11 cellular contexts compared by ENCODE assay signal in genomic region chr1:202191391-202191790, GRCh38. TPM values are rescaled to one million over a fixed set of nuclear protein-coding genes. Genes with fewer than 3 reads are reported as not detected.
DNase-seq lines count a peak whose midpoint lies in the region; ATAC-seq, FAIRE-seq and TF ChIP-seq lines count a peak whose summit lies in the region.
"Not testable (repeated sequence)": the region's sequence is repeated elsewhere in the genome, so short reads cannot be mapped to it uniquely, and the experiment has no call there.
"Had no signal": no experiment of that assay in that cellular context is flagged by ENCODE, and none has a peak within 500 bp of the region (broad histone marks: within the 10 kb centered on the region; RNA-seq: fewer than 3 reads in every experiment).

No MANE protein-coding gene starts in this region.

- H3K4me2 ChIP-seq in K562 (ENCODE audit: insufficient read depth, low read length) = not testable (repeated sequence)

- H3K27me3 Mint-ChIP-seq in natural killer cell treated with Interleukin-12 subunit alpha and Interleukin-12 subunit beta and Interleukin-15 and Interleukin-18, amount 100 ng/mL, for 72 hours = peaks cover 0 to 11% of the 10 kb centered on the region in 2 donors

- TF ChIP-seq CTCF in WERI-Rb-1 (IDR thresholded peaks at IDR 0.05; ENCODE audit: low read depth, low read length); K562 (IDR thresholded peaks at IDR 0.05 in 2 of 3, conservative IDR thresholded peaks at IDR 0.05 in 1 of 3; ENCODE audit: insufficient read depth in 2 of 3, low read depth in 1 of 3, low read length in 3 of 3): not testable (repeated sequence)

- not testable (repeated sequence) for H3K9me3 Mint-ChIP-seq in natural killer cell treated with Interleukin-12 subunit alpha and Interleukin-12 subunit beta and Interleukin-15 and Interleukin-18, amount 100 ng/mL, for 72 hours

- H3K27ac ChIP-seq in WERI-Rb-1 = peak overlapping the region; percentile 53
- not testable (repeated sequence) for H3K27ac ChIP-seq in K562 (ENCODE audit: extremely low read depth, low read depth, low read length)

- H3K36me3 ChIP-seq in WERI-Rb-1; K562 (ENCODE audit: control insufficient read depth, insufficient read depth, low read length): not testable (repeated sequence)

- peaks cover 2 to 25% of the 10 kb centered on the region in 2 experiments; a peak in 4 of 5 replicates for H3K4me1 ChIP-seq in K562 (replicated peaks in 1 of 2; ENCODE audit: control insufficient read depth in 2 of 2, insufficient read depth in 2 of 2, low read length in 2 of 2)

- not testable (repeated sequence) for H3K9me1 ChIP-seq in K562 (ENCODE audit: control insufficient read depth, insufficient read depth, low read length)

- not testable (repeated sequence) for ATAC-seq in K562; natural killer cell treated with Interleukin-12 subunit alpha and Interleukin-12 subunit beta and Interleukin-15 and Interleukin-18, amount 100 ng/mL, for 72 hours

- TF ChIP-seq EP300 in K562 (IDR thresholded peaks at IDR 0.05; ENCODE audit: low read length) = not testable (repeated sequence)

- not testable (repeated sequence) for H3K4me3 ChIP-seq in WERI-Rb-1 (ENCODE audit: low read depth, low read length); K562

- DNase-seq in WERI-Rb-1; K562 (ENCODE audit: extremely low read depth in 1 of 4, low spot score in 3 of 4): not testable (repeated sequence)
- DNase-seq in natural killer cell treated with Interleukin-12 subunit alpha and Interleukin-12 subunit beta and Interleukin-15 and Interleukin-18, amount 100 ng/mL, for 72 hours (ENCODE audit: low spot score) = peak; percentile 3

- BruUV-seq in K562 (replicated peaks; lab: Mats Ljungman, UMichigan) = not testable (repeated sequence)

- H3K9ac ChIP-seq in K562 (ENCODE audit: insufficient read depth in 1 of 2, low read depth in 2 of 2, low read length in 2 of 2) = not testable (repeated sequence)

- no CpG with 5 or more reads among the region's 33 CpGs for WGBS in K562 (ENCODE audit: insufficient coverage, low coverage, missing lambda C conversion rate)

- not testable (repeated sequence) for H3K4me3 Mint-ChIP-seq in natural killer cell treated with Interleukin-12 subunit alpha and Interleukin-12 subunit beta and Interleukin-15 and Interleukin-18, amount 100 ng/mL, for 72 hours

- TF ChIP-seq POLR2A in K562 (conservative IDR thresholded peaks at IDR 0.05) = not testable (repeated sequence)

- H3K79me2 ChIP-seq in K562 (ENCODE audit: control insufficient read depth, insufficient read depth, low read length) = not testable (repeated sequence)

- FAIRE-seq in K562 (lab: Jason Lieb, UNC) = not testable (repeated sequence)

- H2AFZ ChIP-seq in K562 (ENCODE audit: low read depth, low read length) = not testable (repeated sequence)

- not testable (repeated sequence) for H3K27me3 ChIP-seq in WERI-Rb-1 (ENCODE audit: insufficient read depth, low read depth, severe bottlenecking)
- peaks cover 12 to 31% of the 10 kb centered on the region in 2 experiments; a peak in 4 of 5 replicates for H3K27me3 ChIP-seq in K562 (ENCODE audit: control insufficient read depth in 2 of 2, insufficient read depth in 2 of 2, low read length in 2 of 2)

- not testable (repeated sequence) for H3K36me3 Mint-ChIP-seq in natural killer cell treated with Interleukin-12 subunit alpha and Interleukin-12 subunit beta and Interleukin-15 and Interleukin-18, amount 100 ng/mL, for 72 hours

- POLR2A ChIA-PET in K562 (lab: Yijun Ruan, JAX) = not testable (repeated sequence)

- H3K9me3 ChIP-seq in WERI-Rb-1 (ENCODE audit: severe bottlenecking); K562 (replicated peaks; ENCODE audit: control insufficient read depth, insufficient read depth, low read depth, low read length): not testable (repeated sequence)

- not testable (repeated sequence) for H3K27ac Mint-ChIP-seq in natural killer cell treated with Interleukin-12 subunit alpha and Interleukin-12 subunit beta and Interleukin-15 and Interleukin-18, amount 100 ng/mL, for 72 hours

- intact Hi-C loops in K562 (cut with micrococcal nuclease) = not testable (repeated sequence)

- in situ Hi-C loops in K562 (cut with MboI) = not testable (repeated sequence)

- not testable (repeated sequence) for H4K20me1 ChIP-seq in K562 (replicated peaks; ENCODE audit: control insufficient read depth, insufficient read depth, low read length)

- peaks cover 4 to 22% of the 10 kb centered on the region in 2 donors for H3K4me1 Mint-ChIP-seq in natural killer cell treated with Interleukin-12 subunit alpha and Interleukin-12 subunit beta and Interleukin-15 and Interleukin-18, amount 100 ng/mL, for 72 hours (ENCODE audit: low read depth in 2 of 2)

- CTCF ChIA-PET in K562 (lab: Yijun Ruan, JAX; ENCODE audit: low intra/inter-chr PET ratio) = interaction anchor here (2.4 kb wide), 1 partner anchor 528 kb away, joined by 9 read pairs; no protein-coding TSS in a partner anchor

- TF ChIP-seq RAD21 in K562 (CRISPR knock-in tag; conservative IDR thresholded peaks at IDR 0.05 in 1 of 2, IDR thresholded peaks at IDR 0.05 in 1 of 2) = not testable (repeated sequence)

TF ChIP-seq in K562, 482 proteins besides CTCF, POLR2A, EP300 and RAD21:
- 0 out of 2 replicates have a peak, but pooled peaks have one; percentile 17 for TF ChIP-seq POLR2G (IDR thresholded peaks at IDR 0.05; ENCODE audit: low read depth, low read length)

RNA-seq across cellular contexts. Expression of gene LGR6, which starts 2.2 kb away (rescaled TPM):
- 0.72 and 0.77 TPM in 2 replicates for total RNA-seq in K562 (2011; cell fraction: chromatin; rRNA removed; ENCODE audit: low replicate concordance)
- total RNA-seq in K562 (2011; cell fraction: nucleolus; rRNA removed) = 0.17 and 0.79 TPM in 2 replicates
- total RNA-seq in K562 (2011; cell fraction: nucleoplasm; rRNA removed) = 0.66 and 0.76 TPM in 2 replicates
- 0.12 and 0.45 TPM in 2 replicates for total RNA-seq in K562 (2014; rRNA removed)
- total RNA-seq in K562 (2014; rRNA removed; fragmentation: Illumina TruSeq; extraction: Trizol) = 0.11 and 0.13 TPM in 2 replicates
- 0.26 and 0.29 TPM in 2 replicates for total RNA-seq in K562 (2015; rRNA removed; fragmentation: Illumina TruSeq; extraction: Trizol)
- total RNA-seq in K562 (2021) = 0.20 and 0.31 TPM in 2 replicates
- 0.14 and 0.47 TPM in 2 replicates for polyA plus RNA-seq in K562 (2011; rRNA removed)
- 0.22 and 0.24 TPM in 2 replicates for polyA plus RNA-seq in K562 (2011; cell fraction: cytosol; rRNA removed)
- 1.2 and 1.8 TPM in 2 replicates for polyA plus RNA-seq in K562 (2011; cell fraction: nucleus; rRNA removed)
- polyA plus RNA-seq in K562 (2012) = 0.26 and 0.96 TPM in 2 replicates
- polyA plus RNA-seq in K562 (2014; fragmentation: Illumina TruSeq; extraction: Trizol) = 0.21 and 0.54 TPM in 2 replicates
- polyA plus RNA-seq in K562 (2014; fragmentation: Nextera tagmentation; extraction: Ambion mirVana) = under 1 TPM in 1 of 2 experiments, not detected in 1; 0.01 TPM
- 0.12 and 0.42 TPM in 2 replicates for polyA plus RNA-seq in K562 (2014; rRNA removed)
- not detected in 2 replicates for polyA minus RNA-seq in K562 (2011; rRNA and poly(A)+ RNA removed)
- polyA minus RNA-seq in K562 (2011; cell fraction: cytosol; rRNA and poly(A)+ RNA removed) = not detected in 2 replicates
- 0.40 and 0.89 TPM in 2 replicates for polyA minus RNA-seq in K562 (2011; cell fraction: nucleus; rRNA and poly(A)+ RNA removed)
- 1 to 10 TPM; 5.8 to 5.9 TPM for total RNA-seq in natural killer cell treated with Interleukin-12 subunit alpha and Interleukin-12 subunit beta and Interleukin-15 and Interleukin-18, amount 100 ng/mL, for 72 hours
- total RNA-seq: A172, A673, B cell, Calu3 had no signal
- polyA plus RNA-seq: AG04450, BJ, CD14-positive monocyte had no signal

RNA-seq across cellular contexts. Expression of gene PTPN7, which starts 31.0 kb away (rescaled TPM):
- 135 and 260 TPM in 2 replicates for total RNA-seq in K562 (2011; cell fraction: chromatin; rRNA removed; ENCODE audit: low replicate concordance)
- total RNA-seq in K562 (2011; cell fraction: nucleolus; rRNA removed) = 174 and 175 TPM in 2 replicates
- 146 and 165 TPM in 2 replicates for total RNA-seq in K562 (2011; cell fraction: nucleoplasm; rRNA removed)
- total RNA-seq in K562 (2014; rRNA removed) = 121 and 126 TPM in 2 replicates
- total RNA-seq in K562 (2014; rRNA removed; fragmentation: Illumina TruSeq; extraction: Trizol) = 61.7 and 65.6 TPM in 2 replicates
- 116 and 120 TPM in 2 replicates for total RNA-seq in K562 (2015; rRNA removed; fragmentation: Illumina TruSeq; extraction: Trizol)
- 112 and 139 TPM in 2 replicates for total RNA-seq in K562 (2021)
- polyA plus RNA-seq in K562 (2011; rRNA removed) = 80.7 and 176 TPM in 2 replicates
- 155 and 163 TPM in 2 replicates for polyA plus RNA-seq in K562 (2011; cell fraction: cytosol; rRNA removed)
- polyA plus RNA-seq in K562 (2011; cell fraction: nucleus; rRNA removed) = 215 and 278 TPM in 2 replicates
- polyA plus RNA-seq in K562 (2012) = 146 and 171 TPM in 2 replicates
- polyA plus RNA-seq in K562 (2014; fragmentation: Illumina TruSeq; extraction: Trizol) = 144 and 189 TPM in 2 replicates
- 10 to 100 TPM; 18.7 to 19.8 TPM for polyA plus RNA-seq in K562 (2014; fragmentation: Nextera tagmentation; extraction: Ambion mirVana)
- 123 and 128 TPM in 2 replicates for polyA plus RNA-seq in K562 (2014; rRNA removed)
- polyA minus RNA-seq in K562 (2011; rRNA and poly(A)+ RNA removed) = 58.0 and 78.3 TPM in 2 replicates
- polyA minus RNA-seq in K562 (2011; cell fraction: cytosol; rRNA and poly(A)+ RNA removed) = 54.1 and 65.3 TPM in 2 replicates
- 38.1 and 80.1 TPM in 2 replicates for polyA minus RNA-seq in K562 (2011; cell fraction: nucleus; rRNA and poly(A)+ RNA removed)
- total RNA-seq in natural killer cell treated with Interleukin-12 subunit alpha and Interleukin-12 subunit beta and Interleukin-15 and Interleukin-18, amount 100 ng/mL, for 72 hours = 100 to 1,000 TPM; 227 to 312 TPM
- total RNA-seq: A172, Caco-2, Calu3 had no signal
- polyA plus RNA-seq: AG04450, BJ had no signal

RNA-seq across cellular contexts. Expression of gene ARL8A, which starts 46.9 kb away (rescaled TPM):
- total RNA-seq in K562 (2011; cell fraction: chromatin; rRNA removed; ENCODE audit: low replicate concordance) = 15.5 and 36.2 TPM in 2 replicates
- total RNA-seq in K562 (2011; cell fraction: nucleolus; rRNA removed) = 13.9 and 24.0 TPM in 2 replicates
- total RNA-seq in K562 (2011; cell fraction: nucleoplasm; rRNA removed) = 13.5 and 19.8 TPM in 2 replicates
- total RNA-seq in K562 (2014; rRNA removed) (13.1 and 21.8 TPM in 2 replicates), K562 (2014; rRNA removed; fragmentation: Illumina TruSeq; extraction: Trizol) (7.9 and 9.2 TPM in 2 replicates), K562 (2015; rRNA removed; fragmentation: Illumina TruSeq; extraction: Trizol) (11.1 and 11.8 TPM in 2 replicates), K562 (2021) (19.1 and 22.7 TPM in 2 replicates)
- polyA plus RNA-seq in K562 (2011; rRNA removed) (27.3 and 58.1 TPM in 2 replicates), K562 (2014; fragmentation: Illumina TruSeq; extraction: Trizol) (11.4 and 15.9 TPM in 2 replicates), K562 (2014; fragmentation: Nextera tagmentation; extraction: Ambion mirVana) (under 1 TPM; 0.17 to 0.32 TPM), K562 (2014; rRNA removed) (15.3 and 15.6 TPM in 2 replicates)
- polyA plus RNA-seq in K562 (2011; cell fraction: cytosol; rRNA removed) = 17.5 and 24.2 TPM in 2 replicates
- polyA plus RNA-seq in K562 (2011; cell fraction: nucleus; rRNA removed) = 31.3 and 39.1 TPM in 2 replicates
- 21.7 and 25.7 TPM in 2 replicates for polyA plus RNA-seq in K562 (2012)
- 12.5 and 17.4 TPM in 2 replicates for polyA minus RNA-seq in K562 (2011; rRNA and poly(A)+ RNA removed)
- polyA minus RNA-seq in K562 (2011; cell fraction: cytosol; rRNA and poly(A)+ RNA removed) = 11.4 and 13.7 TPM in 2 replicates
- polyA minus RNA-seq in K562 (2011; cell fraction: nucleus; rRNA and poly(A)+ RNA removed) = 3.4 and 10.0 TPM in 2 replicates
- total RNA-seq in natural killer cell treated with Interleukin-12 subunit alpha and Interleukin-12 subunit beta and Interleukin-15 and Interleukin-18, amount 100 ng/mL, for 72 hours = 10 to 100 TPM; 68.0 to 80.0 TPM
